Comparison of ENCODE assay signal across 9 cellular contexts in the genomic region with DNA sequence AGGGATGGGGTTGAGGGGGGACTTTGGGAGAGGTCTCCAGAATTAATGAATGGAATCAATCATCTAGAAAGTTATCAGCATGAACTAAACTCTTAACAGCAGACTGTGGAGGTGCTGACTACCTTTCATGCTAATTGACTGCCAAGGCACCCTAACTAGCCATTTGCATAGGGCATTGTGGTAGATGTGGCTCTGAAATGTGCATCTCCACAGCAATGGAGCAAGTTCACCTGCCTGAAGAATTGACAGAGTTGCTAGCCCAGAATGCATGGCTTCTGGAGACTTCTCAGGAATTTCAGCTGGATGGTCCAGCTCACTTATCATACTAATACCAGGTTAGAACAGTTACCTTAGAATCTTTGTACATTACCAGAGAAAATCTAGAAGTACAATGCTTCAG.
"Had no signal": no experiment of that assay in that cellular context is flagged by ENCODE, and none has a peak within 500 bp of the region (broad histone marks: within the 10 kb centered on the region; RNA-seq: fewer than 3 reads in every experiment).

No MANE protein-coding gene starts in this region.

- H3K4me3 ChIP-seq: GM23248, HAP-1 had no signal

- DNase-seq: GM23248, H7, HFFc6, KBM-7 had no signal

- H3K27ac ChIP-seq: GM23248, HL-60 had no signal

- H3K36me3 Mint-ChIP-seq: IgD-negative memory B cell had no signal

- H3K4me1 ChIP-seq: HAP-1 had no signal

- H3K27me3 Mint-ChIP-seq: IgD-negative memory B cell had no signal

- H3K4me3 Mint-ChIP-seq: HFFc6, IgD-negative memory B cell had no signal

- H3K9me3 Mint-ChIP-seq: IgD-negative memory B cell had no signal

- ATAC-seq: HCT116, HepG2 had no signal

- H3K27ac Mint-ChIP-seq: HFFc6, IgD-negative memory B cell had no signal

- H3K36me3 ChIP-seq: HAP-1 had no signal

- H3K9me3 ChIP-seq: HAP-1 had no signal
